19 cellular contexts compared by ENCODE assay signal in the genomic region with DNA sequence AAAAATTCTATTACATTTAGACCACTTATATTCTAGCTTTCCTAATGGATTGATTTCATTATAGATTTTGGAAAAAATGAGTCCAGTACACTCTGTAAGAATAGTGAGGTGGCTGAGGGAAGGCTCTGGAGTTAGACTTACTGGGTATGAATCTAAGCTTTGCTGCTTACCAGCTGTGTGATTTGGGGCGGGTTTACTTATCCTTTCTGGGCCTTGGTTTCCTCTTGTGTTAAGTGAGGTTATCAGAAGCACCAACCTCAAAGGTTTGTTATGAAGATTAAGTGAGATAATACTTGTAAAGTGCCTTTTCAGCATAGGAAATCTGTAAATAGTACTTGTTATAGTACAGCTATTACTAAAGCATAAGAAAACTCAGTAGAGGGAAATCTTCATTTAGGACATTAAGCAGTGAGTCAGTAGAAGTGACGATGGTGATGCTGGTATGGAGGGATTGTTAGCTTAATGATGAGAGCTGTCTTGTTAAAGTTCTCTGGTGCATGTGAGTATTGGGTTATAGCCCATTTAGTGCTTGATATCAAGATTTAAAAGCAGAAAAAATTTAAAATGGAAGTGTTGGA. TPM values are rescaled to one million over a fixed set of nuclear protein-coding genes. Genes with fewer than 3 reads are reported as not detected.
DNase-seq lines count a peak whose midpoint lies in the region; ATAC-seq and TF ChIP-seq lines count a peak whose summit lies in the region.
"Had no signal": no experiment of that assay in that cellular context is flagged by ENCODE, and none has a peak within 500 bp of the region (broad histone marks: within the 10 kb centered on the region; RNA-seq: fewer than 3 reads in every experiment).

No MANE protein-coding gene starts in this region.

- H3K9me3 ChIP-seq in HEK293 (ENCODE audit: control insufficient read depth, insufficient read depth, low read depth, low read length): no peaks in the 10 kb centered on the region
- H3K9me3 ChIP-seq: gastrocnemius medialis, ovary, right lobe of liver, tibial artery had no signal

- DNase-seq in activated naive CD4-positive, alpha-beta T cell treated with anti-CD3 and anti-CD28 coated beads for 36 hours: peak; percentile 52
- DNase-seq in activated naive CD4-positive, alpha-beta T cell treated with anti-CD3 and anti-CD28 coated beads, Interleukin-2, amount 50 U/mL, for 16 hours: no peak
- DNase-seq in activated T-helper 1 cell treated with anti-CD3 and anti-CD28 coated beads, Interleukin-12 subunit alpha, Interleukin-12 subunit beta, Interleukin-2, Interleukin-4 antibody, amounts not matched to agents 30 ng/mL and 10 ng/mL and 1 ng/mL, durations not matched to agents 14 hours and 24 hours and 36 hours (ENCODE audit: low spot score): no peak
- no peak for DNase-seq in stimulated activated naive B cell treated with anti-CD40 and anti-IgM and Interleukin-4, amounts not matched to agents 10 μg/mL and 1 μg/mL and 100 μg/mL, for 72 hours
- DNase-seq in GM03348 (ENCODE audit: low spot score) (no peak), osteocyte (ENCODE audit: extremely low spot score, unreplicated experiment) (no peak), cerebellar nuclear complex (lab: John Stamatoyannopoulos, UW) (no peak)
- DNase-seq: activated CD8-positive, alpha-beta memory T cell treated with anti-CD3 and anti-CD28 coated beads, Interleukin-2, amount 50 U/mL, for 4 hours; gastrocnemius medialis; NCI-H1105 treated with DMSO at 0.1 percent for 48 hours; NCI-H2171; NCI-H748 treated with DMSO at 0.1 percent for 48 hours; ovary; right lobe of liver; SHP77 treated with DMSO at 0.1 percent for 48 hours; tibial artery had no signal

- no peak for ATAC-seq in stimulated activated naive B cell treated with anti-CD40 and anti-IgM and Interleukin-4, amounts not matched to agents 10 μg/mL and 1 μg/mL and 100 μg/mL, for 72 hours (replicated peaks)
- ATAC-seq: gastrocnemius medialis; right lobe of liver; stimulated activated memory B cell treated with anti-CD40 and anti-IgM and Interleukin-4, amounts not matched to agents 10 μg/mL and 1 μg/mL and 100 μg/mL, for 72 hours had no signal

- POLR2A ChIA-PET in HEK293 (lab: Yijun Ruan, JAX): interaction anchor here (0.6 kb wide), 1 partner anchor 11 kb away, joined by 3 read pairs; the partner anchor contains the start of gene HHAT

- peaks cover 13% of the 10 kb centered on the region for H3K4me1 ChIP-seq in HEK293 (ENCODE audit: control insufficient read depth, insufficient read depth, low read length)
- H3K4me1 ChIP-seq: gastrocnemius medialis, right lobe of liver had no signal

- TF ChIP-seq CTCF in HEK293 (tag by site-specific recombination; IDR thresholded peaks at IDR 0.05): no peak
- TF ChIP-seq CTCF in osteocyte (IDR thresholded peaks at IDR 0.05): no peak

- CTCF ChIA-PET in activated naive CD4-positive, alpha-beta T cell treated with anti-CD3 and anti-CD28 coated beads for 36 hours (lab: Charles Lee): interaction anchor here (0.6 to 2.7 kb wide), 9 partner anchors 8 to 518 kb away, joined by 3 to 11 read pairs (median 3); no protein-coding TSS in a partner anchor
- CTCF ChIA-PET in HEK293 (lab: Yijun Ruan, JAX): interaction anchor here (1.4 to 2.3 kb wide), 3 partner anchors 9 to 34 kb away, joined by 6 to 13 read pairs (median 6); no protein-coding TSS in a partner anchor

- H3K36me3 Mint-ChIP-seq in activated naive CD4-positive, alpha-beta T cell treated with anti-CD3 and anti-CD28 coated beads for 36 hours (ENCODE audit: low read depth): no peaks in the 10 kb centered on the region
- H3K36me3 Mint-ChIP-seq in activated T-helper 1 cell treated with anti-CD3 and anti-CD28 coated beads, Interleukin-12 subunit alpha, Interleukin-12 subunit beta, Interleukin-2, Interleukin-4 antibody, amounts not matched to agents 30 ng/mL and 10 ng/mL and 1 ng/mL, durations not matched to agents 14 hours and 24 hours and 36 hours (ENCODE audit: low read depth): no peaks in the 10 kb centered on the region
- no peaks in the 10 kb centered on the region for H3K36me3 Mint-ChIP-seq in stimulated activated naive B cell treated with anti-CD40 and anti-IgM and Interleukin-4, amounts not matched to agents 10 μg/mL and 1 μg/mL and 100 μg/mL, for 72 hours
- H3K36me3 Mint-ChIP-seq in osteocyte (ENCODE audit: unreplicated experiment): no peaks in the 10 kb centered on the region
- H3K36me3 Mint-ChIP-seq: stimulated activated memory B cell treated with anti-CD40 and anti-IgM and Interleukin-4, amounts not matched to agents 10 μg/mL and 1 μg/mL and 100 μg/mL, for 72 hours had no signal

- no peak overlapping the region for H3K27ac ChIP-seq in HEK293 (ENCODE audit: extremely low read depth, low read depth, low read length)
- H3K27ac ChIP-seq: gastrocnemius medialis, ovary, right lobe of liver, tibial artery, VCaP had no signal

- H3K4me1 Mint-ChIP-seq in activated naive CD4-positive, alpha-beta T cell treated with anti-CD3 and anti-CD28 coated beads for 36 hours (ENCODE audit: low read depth): peaks cover 25% of the 10 kb centered on the region
- H3K4me1 Mint-ChIP-seq in activated T-helper 1 cell treated with anti-CD3 and anti-CD28 coated beads, Interleukin-12 subunit alpha, Interleukin-12 subunit beta, Interleukin-2, Interleukin-4 antibody, amounts not matched to agents 30 ng/mL and 10 ng/mL and 1 ng/mL, durations not matched to agents 14 hours and 24 hours and 36 hours (ENCODE audit: low read depth): peaks cover 18% of the 10 kb centered on the region
- peaks cover 18 to 20% of the 10 kb centered on the region in 2 donors for H3K4me1 Mint-ChIP-seq in stimulated activated naive B cell treated with anti-CD40 and anti-IgM and Interleukin-4, amounts not matched to agents 10 μg/mL and 1 μg/mL and 100 μg/mL, for 72 hours
- no peaks in the 10 kb centered on the region for H3K4me1 Mint-ChIP-seq in osteocyte (ENCODE audit: unreplicated experiment)

- intact Hi-C loops in activated naive CD4-positive, alpha-beta T cell treated with anti-CD3 and anti-CD28 coated beads for 36 hours (cut with micrococcal nuclease): loop anchor here (1.0 to 10.0 kb wide), 5 partner anchors 9 to 1174 kb away; partner anchors contain the start of gene RCOR3
- intact Hi-C loops in activated T-helper 1 cell treated with anti-CD3 and anti-CD28 coated beads, Interleukin-12 subunit alpha, Interleukin-12 subunit beta, Interleukin-2, Interleukin-4 antibody, amounts not matched to agents 30 ng/mL and 10 ng/mL and 1 ng/mL, durations not matched to agents 14 hours and 24 hours and 36 hours (cut with micrococcal nuclease): loop anchor here (1.0 to 5.0 kb wide), 5 partner anchors 9 to 1596 kb away; no protein-coding TSS in a partner anchor

- H3K4me3 ChIP-seq in HEK293 (ENCODE audit: low read depth, low read length): no peak overlapping the region
- H3K4me3 ChIP-seq: gastrocnemius medialis, ovary, right lobe of liver, tibial artery had no signal

- H3K36me3 ChIP-seq in HEK293 (ENCODE audit: control insufficient read depth in 2 of 2, insufficient read depth in 1 of 2, low read length in 2 of 2): no peaks in the 10 kb centered on the region
- H3K36me3 ChIP-seq: gastrocnemius medialis, ovary, right lobe of liver, tibial artery had no signal

- H3K4me3 Mint-ChIP-seq in activated naive CD4-positive, alpha-beta T cell treated with anti-CD3 and anti-CD28 coated beads for 36 hours: no peak overlapping the region
- no peak overlapping the region for H3K4me3 Mint-ChIP-seq in activated T-helper 1 cell treated with anti-CD3 and anti-CD28 coated beads, Interleukin-12 subunit alpha, Interleukin-12 subunit beta, Interleukin-2, Interleukin-4 antibody, amounts not matched to agents 30 ng/mL and 10 ng/mL and 1 ng/mL, durations not matched to agents 14 hours and 24 hours and 36 hours
- peak overlapping the region in 1 of 2 donors; percentile 6 for H3K4me3 Mint-ChIP-seq in stimulated activated naive B cell treated with anti-CD40 and anti-IgM and Interleukin-4, amounts not matched to agents 10 μg/mL and 1 μg/mL and 100 μg/mL, for 72 hours
- no peak overlapping the region for H3K4me3 Mint-ChIP-seq in osteocyte (ENCODE audit: unreplicated experiment)

- peak overlapping the region; percentile 52 for H3K27ac Mint-ChIP-seq in activated naive CD4-positive, alpha-beta T cell treated with anti-CD3 and anti-CD28 coated beads for 36 hours
- peak overlapping the region; percentile 10 for H3K27ac Mint-ChIP-seq in activated T-helper 1 cell treated with anti-CD3 and anti-CD28 coated beads, Interleukin-12 subunit alpha, Interleukin-12 subunit beta, Interleukin-2, Interleukin-4 antibody, amounts not matched to agents 30 ng/mL and 10 ng/mL and 1 ng/mL, durations not matched to agents 14 hours and 24 hours and 36 hours
- peak overlapping the region; percentile 57 for H3K27ac Mint-ChIP-seq in stimulated activated naive B cell treated with anti-CD40 and anti-IgM and Interleukin-4, amounts not matched to agents 10 μg/mL and 1 μg/mL and 100 μg/mL, for 72 hours
- H3K27ac Mint-ChIP-seq in osteocyte (ENCODE audit: unreplicated experiment): no peak overlapping the region

- H3K9me3 Mint-ChIP-seq in activated naive CD4-positive, alpha-beta T cell treated with anti-CD3 and anti-CD28 coated beads for 36 hours: no peaks in the 10 kb centered on the region
- no peaks in the 10 kb centered on the region for H3K9me3 Mint-ChIP-seq in activated T-helper 1 cell treated with anti-CD3 and anti-CD28 coated beads, Interleukin-12 subunit alpha, Interleukin-12 subunit beta, Interleukin-2, Interleukin-4 antibody, amounts not matched to agents 30 ng/mL and 10 ng/mL and 1 ng/mL, durations not matched to agents 14 hours and 24 hours and 36 hours
- no peaks in the 10 kb centered on the region for H3K9me3 Mint-ChIP-seq in stimulated activated naive B cell treated with anti-CD40 and anti-IgM and Interleukin-4, amounts not matched to agents 10 μg/mL and 1 μg/mL and 100 μg/mL, for 72 hours
- H3K9me3 Mint-ChIP-seq in osteocyte (ENCODE audit: unreplicated experiment): no peaks in the 10 kb centered on the region
- H3K9me3 Mint-ChIP-seq: stimulated activated memory B cell treated with anti-CD40 and anti-IgM and Interleukin-4, amounts not matched to agents 10 μg/mL and 1 μg/mL and 100 μg/mL, for 72 hours had no signal

- no peaks in the 10 kb centered on the region for H3K27me3 Mint-ChIP-seq in activated naive CD4-positive, alpha-beta T cell treated with anti-CD3 and anti-CD28 coated beads for 36 hours (ENCODE audit: low read depth)
- peaks cover 18% of the 10 kb centered on the region for H3K27me3 Mint-ChIP-seq in activated T-helper 1 cell treated with anti-CD3 and anti-CD28 coated beads, Interleukin-12 subunit alpha, Interleukin-12 subunit beta, Interleukin-2, Interleukin-4 antibody, amounts not matched to agents 30 ng/mL and 10 ng/mL and 1 ng/mL, durations not matched to agents 14 hours and 24 hours and 36 hours (ENCODE audit: insufficient read depth)
- H3K27me3 Mint-ChIP-seq in stimulated activated naive B cell treated with anti-CD40 and anti-IgM and Interleukin-4, amounts not matched to agents 10 μg/mL and 1 μg/mL and 100 μg/mL, for 72 hours: no peaks in the 10 kb centered on the region
- no peaks in the 10 kb centered on the region for H3K27me3 Mint-ChIP-seq in osteocyte (ENCODE audit: unreplicated experiment)
- H3K27me3 Mint-ChIP-seq: stimulated activated memory B cell treated with anti-CD40 and anti-IgM and Interleukin-4, amounts not matched to agents 10 μg/mL and 1 μg/mL and 100 μg/mL, for 72 hours had no signal

RNA-seq across cellular contexts. Expression of gene HHAT, which starts 12.1 kb away (rescaled TPM):
- total RNA-seq in activated naive CD4-positive, alpha-beta T cell treated with anti-CD3 and anti-CD28 coated beads for 36 hours: 1 to 10 TPM; 3.6 to 3.9 TPM
- 0.67 and 0.73 TPM in 2 replicates for total RNA-seq in activated T-helper 1 cell treated with anti-CD3 and anti-CD28 coated beads, Interleukin-12 subunit alpha, Interleukin-12 subunit beta, Interleukin-2, Interleukin-4 antibody, amounts not matched to agents 30 ng/mL and 10 ng/mL and 1 ng/mL, durations not matched to agents 14 hours and 24 hours and 36 hours
- total RNA-seq in osteocyte: 6.0 and 7.0 TPM in 2 replicates
